ENCODE assay signal across 22 cellular contexts in genomic region chr15:27934782-27935181, GRCh38.
"Had no signal": no experiment of that assay in that cellular context is flagged by ENCODE, and none has a peak within 500 bp of the region (broad histone marks: within the 10 kb centered on the region; RNA-seq: fewer than 3 reads in every experiment).

No MANE protein-coding gene starts in this region.

- H3K9me3 ChIP-seq: MG63, SJSA1 had no signal

- H3K27me3 ChIP-seq: MG63, SJSA1 had no signal

- H3K4me1 ChIP-seq: SJSA1 had no signal

- H3K4me3 ChIP-seq: MG63, SJSA1, SK-N-MC had no signal

- H3K36me3 ChIP-seq: MG63, SJSA1 had no signal

- DNase-seq: IMR-90, Karpas-422, KG1, MG63, NCI-H1092, NCI-H1105 treated with DMSO at 0.1 percent for 48 hours, NCI-H1417 treated with DMSO at 0.1 percent for 48 hours, NCI-H146, NCI-H1694 treated with DMSO at 0.1 percent for 48 hours, NCI-H1930, NCI-H2081, NCI-H2107, NCI-H345, NCI-H446 treated with DMSO at 0.1 percent for 48 hours, NCI-H510A treated with DMSO at 0.1 percent for 48 hours, NCI-H526, Right ventricle myocardium superior, RPMI8226, SIG-M5 had no signal

- ATAC-seq: HepG2 had no signal

- H3K27ac ChIP-seq: SJSA1, SK-N-MC had no signal
